Comparison of ENCODE assay signal across 8 cellular contexts in genomic region chrX:38627683-38628082, GRCh38.
A peak's percentile ranks its signal among the peaks of the same experiment; 100 is the strongest.
DNase-seq lines count a peak whose midpoint lies in the region; ATAC-seq and TF ChIP-seq lines count a peak whose summit lies in the region.

No MANE protein-coding gene starts in this region.

- H2AFZ ChIP-seq in osteoblast (ENCODE audit: low read length): no peak overlapping the region

- intact Hi-C loops in left ventricle myocardium inferior (cut with micrococcal nuclease): no loop called here
- intact Hi-C loops in left ventricle myocardium superior (cut with micrococcal nuclease): no loop called here
- intact Hi-C loops in body of pancreas (cut with DNase I): no loop called here

- no peaks in the 10 kb centered on the region for H3K36me3 ChIP-seq in left ventricle myocardium inferior
- no peaks in the 10 kb centered on the region for H3K36me3 ChIP-seq in body of pancreas (replicated peaks in 1 of 2; ENCODE audit: insufficient read depth in 1 of 2, low read depth in 2 of 2)
- no peaks in the 10 kb centered on the region for H3K36me3 ChIP-seq in osteoblast (ENCODE audit: insufficient read depth, low read length)

- H3K4me1 ChIP-seq in left ventricle myocardium inferior (peaks cover 8% of the 10 kb centered on the region), body of pancreas (no peaks in the 10 kb centered on the region), osteoblast (ENCODE audit: insufficient read depth, low read length) (peaks cover 3% of the 10 kb centered on the region)

- H3K79me2 ChIP-seq in osteoblast (ENCODE audit: insufficient read depth, low read length): no peaks in the 10 kb centered on the region

- no peak overlapping the region for H3K4me2 ChIP-seq in osteoblast (ENCODE audit: insufficient read depth, low read length)

- DNase-seq in left ventricle myocardium inferior: no peak
- DNase-seq in left ventricle myocardium superior: no peak
- DNase-seq in NCI-H82 (lab: John Stamatoyannopoulos, UW): peak; percentile 72
- DNase-seq in body of pancreas: peak; percentile 14 to 40 (median 15)
- DNase-seq in osteoblast (ENCODE audit: insufficient read length, low spot score, missing footprints): no peak
- no peak for DNase-seq in ureter (ENCODE audit: low spot score)
- no peak for DNase-seq in OCI-M2 (lab: John Stamatoyannopoulos, UW; ENCODE audit: unreplicated experiment)

- ATAC-seq in left ventricle myocardium superior (no peak), HG02678 (IDR thresholded peaks at IDR 0.05; ENCODE audit: unreplicated experiment) (peak; percentile 62), body of pancreas (peak; percentile 58)

- H3K27me3 ChIP-seq in left ventricle myocardium inferior (ENCODE audit: low read depth) (no peaks in the 10 kb centered on the region), body of pancreas (no peaks in the 10 kb centered on the region), osteoblast (ENCODE audit: insufficient read depth, low read length) (peaks cover 22% of the 10 kb centered on the region)

- H3K27ac ChIP-seq in left ventricle myocardium inferior (replicated peaks) (no peak overlapping the region), body of pancreas (no peak overlapping the region), osteoblast (ENCODE audit: low read depth, low read length) (no peak overlapping the region)

- TF ChIP-seq CTCF in left ventricle myocardium inferior (IDR thresholded peaks at IDR 0.05; ENCODE audit: borderline replicate concordance): peak; percentile 53
- peak; percentile 33 to 78 (median 43) for TF ChIP-seq CTCF in body of pancreas (IDR thresholded peaks at IDR 0.05)
- peak; percentile 63 for TF ChIP-seq CTCF in osteoblast (IDR thresholded peaks at IDR 0.05; ENCODE audit: extremely low read depth, low read depth, low read length)

- H4K20me1 ChIP-seq in osteoblast (ENCODE audit: insufficient read depth, low read length): no peaks in the 10 kb centered on the region

- H3K9me3 ChIP-seq in left ventricle myocardium inferior (replicated peaks) (no peaks in the 10 kb centered on the region), body of pancreas (no peaks in the 10 kb centered on the region), osteoblast (ENCODE audit: low read depth, low read length) (no peaks in the 10 kb centered on the region)

- H3K4me3 ChIP-seq in left ventricle myocardium inferior: no peak overlapping the region
- H3K4me3 ChIP-seq in body of pancreas: no peak overlapping the region
- H3K4me3 ChIP-seq in osteoblast (ENCODE audit: insufficient read depth, low read length): no peak overlapping the region

- TF ChIP-seq POLR2A in body of pancreas (IDR thresholded peaks at IDR 0.05): no peak

Comparison
In these comparisons a context has a peak if more than half of its experiments do, and no peak if none do; other contexts are left out.
1. DNase-seq: peak in NCI-H82 (single experiment) and body of pancreas (4 of 4); none in left ventricle myocardium inferior (single experiment), left ventricle myocardium superior (single experiment), osteoblast (single experiment), ureter (single experiment) and OCI-M2 (single experiment).
2. Peak in every context shown above with its lines, with median percentiles within 50 percentile points of each other: CTCF ChIP-seq.